In the genomic region with DNA sequence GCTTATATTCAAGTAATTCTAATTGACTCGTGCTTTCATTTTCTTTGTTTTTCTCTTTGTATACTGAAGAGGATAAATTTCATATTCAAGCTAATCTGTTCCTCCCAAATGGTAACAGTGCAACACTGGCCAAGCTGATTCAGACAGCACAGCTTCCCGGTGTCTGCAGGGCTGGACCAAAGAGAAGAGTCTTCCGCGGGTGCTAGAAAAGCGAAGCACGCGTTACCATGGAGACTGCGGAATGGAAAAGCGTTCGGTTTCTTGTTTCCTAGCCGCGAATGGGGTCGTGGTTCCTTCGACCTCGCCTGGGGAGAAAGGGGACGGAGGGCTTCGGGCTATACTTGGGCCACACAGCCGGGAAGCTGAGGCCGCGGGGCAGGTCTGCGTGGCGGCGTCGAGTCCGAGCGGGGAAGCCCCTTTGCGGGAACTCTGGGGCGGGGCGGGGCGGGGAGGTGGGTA, we compare ENCODE assay signal across 8 cellular contexts. TPM values are rescaled to one million over a fixed set of nuclear protein-coding genes. Genes with fewer than 3 reads are reported as not detected.
DNase-seq lines count a peak whose midpoint lies in the region; ATAC-seq, FAIRE-seq and TF ChIP-seq lines count a peak whose summit lies in the region.

No MANE protein-coding gene starts in this region.

- peak overlapping the region; percentile 71 for H3K27ac ChIP-seq in neural cell (ENCODE audit: low read length)

- peak overlapping the region; percentile 61 for H3K9ac ChIP-seq in neural cell (ENCODE audit: low read length)

- no peak for FAIRE-seq in GM19239 (lab: Jason Lieb, UNC)

- H3K36me3 Mint-ChIP-seq in activated T-cell treated with anti-CD3 and anti-CD28 coated beads, Interleukin-2, amount 50 U/mL, for 4 hours (ENCODE audit: insufficient read depth), result no peaks in the 10 kb centered on the region

- no peak for TF ChIP-seq CTCF in neural cell (IDR thresholded peaks at IDR 0.05; ENCODE audit: poor library complexity, severe bottlenecking)

- peak; percentile 45 for TF ChIP-seq RAD21 in neural cell (conservative IDR thresholded peaks at IDR 0.05)

- H3K4me1 Mint-ChIP-seq in activated T-cell treated with anti-CD3 and anti-CD28 coated beads, Interleukin-2, amount 50 U/mL, for 4 hours (ENCODE audit: low read depth), result peaks cover 12% of the 10 kb centered on the region

- no peaks in the 10 kb centered on the region for H4K20me1 ChIP-seq in neural cell (ENCODE audit: insufficient read depth)

- peaks cover 5% of the 10 kb centered on the region for H3F3A ChIP-seq in neural cell (ENCODE audit: insufficient read depth, low read length, poor library complexity, severe bottlenecking)

- H3K4me3 ChIP-seq in neural cell (ENCODE audit: low read length), result peak overlapping the region; percentile 65

- H3K79me2 ChIP-seq in neural cell (replicated peaks; ENCODE audit: insufficient read depth, low read length), result no peaks in the 10 kb centered on the region

- peak overlapping the region; percentile 71 for H2AFZ ChIP-seq in neural cell (ENCODE audit: low read depth, low read length)

- no peaks in the 10 kb centered on the region for H3K9me3 ChIP-seq in neural cell (ENCODE audit: low read length)

- peak; percentile 64 to 71 for ATAC-seq in activated T-cell treated with anti-CD3 and anti-CD28 coated beads, Interleukin-2, amount 50 U/mL, for 4 hours
- no peak for ATAC-seq in GM21360 (IDR thresholded peaks at IDR 0.05; ENCODE audit: unreplicated experiment)

- DNase-seq in SIG-M5 treated with dmso at 0.1 percent for 504 hours (lab: John Stamatoyannopoulos, UW; ENCODE audit: unreplicated experiment) (peak; percentile 52), SIG-M5 (lab: John Stamatoyannopoulos, UW) (no peak), NCI-H748 (lab: John Stamatoyannopoulos, UW; ENCODE audit: unreplicated experiment) (peak; percentile 97), fibroblast of the conjunctiva (ENCODE audit: low read depth) (peak; percentile 42), GM19239 (ENCODE audit: insufficient read length, low spot score) (no peak)
- peak; percentile 26 for DNase-seq in activated T-cell treated with anti-CD3 and anti-CD28 coated beads, Interleukin-2, amount 50 U/mL, for 4 hours

- peaks cover 25% of the 10 kb centered on the region for H3K27me3 Mint-ChIP-seq in activated T-cell treated with anti-CD3 and anti-CD28 coated beads, Interleukin-2, amount 50 U/mL, for 4 hours (ENCODE audit: low read depth)

- no peaks in the 10 kb centered on the region for H3K36me3 ChIP-seq in neural cell (ENCODE audit: insufficient read depth, low read length)

- H3K4me2 ChIP-seq in neural cell (ENCODE audit: low read length), result peak overlapping the region; percentile 96

- H3K9me3 Mint-ChIP-seq in activated T-cell treated with anti-CD3 and anti-CD28 coated beads, Interleukin-2, amount 50 U/mL, for 4 hours, result no peaks in the 10 kb centered on the region

- H3K9me2 ChIP-seq in neural cell (ENCODE audit: insufficient read depth, low read length), result no peaks in the 10 kb centered on the region

- no peak for TF ChIP-seq EP300 in neural cell (conservative IDR thresholded peaks at IDR 0.05; ENCODE audit: poor library complexity, severe bottlenecking)

- H3K27me3 ChIP-seq in neural cell (ENCODE audit: insufficient read depth, low read depth, low read length), result no peaks in the 10 kb centered on the region

- peak overlapping the region; percentile 83 for H3K4me3 Mint-ChIP-seq in activated T-cell treated with anti-CD3 and anti-CD28 coated beads, Interleukin-2, amount 50 U/mL, for 4 hours

TF ChIP-seq in neural cell, 6 proteins besides CTCF, POLR2A, EP300 and RAD21:
- TF ChIP-seq REST (IDR thresholded peaks at IDR 0.05; ENCODE audit: borderline replicate concordance) (peak; percentile 51), POLR2AphosphoS5 (IDR thresholded peaks at IDR 0.05) (peak; percentile 24), SMC3 (conservative IDR thresholded peaks at IDR 0.05; ENCODE audit: poor library complexity) (peak; percentile 42), TAF1 (IDR thresholded peaks at IDR 0.05; ENCODE audit: low read depth) (peak; percentile 41), EZH2 (IDR thresholded peaks at IDR 0.05; ENCODE audit: borderline replicate concordance, insufficient read depth, low read length, poor library complexity, severe bottlenecking) (no peak), MXI1 (conservative IDR thresholded peaks at IDR 0.05; ENCODE audit: poor library complexity, severe bottlenecking) (peak; percentile 55)
TF ChIP-seq in neural cell: peak in this region for 5.

RNA-seq across cellular contexts. Expression of gene ZNF311, which starts 6.2 kb away (rescaled TPM):
- total RNA-seq in activated T-cell treated with anti-CD3 and anti-CD28 coated beads, Interleukin-2, amount 50 U/mL, for 4 hours, result under 1 TPM; 0.48 to 0.53 (median 0.52) TPM
- polyA plus RNA-seq in neural cell, result 4.6 and 4.7 TPM in 2 replicates
- 2.7 and 3.0 TPM in 2 replicates for polyA minus RNA-seq in neural cell

RNA-seq across cellular contexts. Expression of gene OR2W1, which starts 33.7 kb away (rescaled TPM):
- not detected for total RNA-seq in activated T-cell treated with anti-CD3 and anti-CD28 coated beads, Interleukin-2, amount 50 U/mL, for 4 hours
- not detected in 2 replicates for polyA plus RNA-seq in neural cell
- polyA minus RNA-seq in neural cell, result not detected in 2 replicates

Comparison
In these comparisons a context has a peak if more than half of its experiments do, and no peak if none do; other contexts are left out.
1. DNase-seq: peak in SIG-M5 treated with dmso at 0.1 percent for 504 hours (single experiment), NCI-H748 (single experiment), activated T-cell treated with anti-CD3 and anti-CD28 coated beads, Interleukin-2, amount 50 U/mL, for 4 hours (single experiment) and fibroblast of the conjunctiva (single experiment); none in SIG-M5 (single experiment) and GM19239 (single experiment).